In genomic region chr5:50792845-50793244, GRCh38 we compare ENCODE assay signal across 20 cellular contexts.
DNase-seq lines count a peak whose midpoint lies in the region; ATAC-seq, FAIRE-seq and TF ChIP-seq lines count a peak whose summit lies in the region.
"Had no signal": no experiment of that assay in that cellular context is flagged by ENCODE, and none has a peak within 500 bp of the region (broad histone marks: within the 10 kb centered on the region; RNA-seq: fewer than 3 reads in every experiment).

No MANE protein-coding gene starts in this region.

- no peaks in the 10 kb centered on the region for H3K4me1 Mint-ChIP-seq in activated naive CD4-positive, alpha-beta T cell treated with anti-CD3 and anti-CD28 coated beads, Interleukin-2, amount 10 ng/mL, durations not matched to agents 7 days and 5 days
- H3K4me1 Mint-ChIP-seq in naive B cell = no peaks in the 10 kb centered on the region
- H3K4me1 Mint-ChIP-seq: B cell, H9 had no signal

- peaks cover 47% of the 10 kb centered on the region for H3K36me3 ChIP-seq in lower lobe of right lung

- H3K4me3 ChIP-seq in lower lobe of right lung = no peak overlapping the region
- H3K4me3 ChIP-seq: BLaER1 had no signal

- H3K27ac ChIP-seq in lower lobe of right lung = no peak overlapping the region
- H3K27ac ChIP-seq: BLaER1, C4-2B had no signal

- H3K4me3 Mint-ChIP-seq in activated naive CD4-positive, alpha-beta T cell treated with anti-CD3 and anti-CD28 coated beads, Interleukin-2, amount 10 ng/mL, durations not matched to agents 7 days and 5 days = no peak overlapping the region
- H3K4me3 Mint-ChIP-seq in naive B cell = no peak overlapping the region
- H3K4me3 Mint-ChIP-seq: B cell; CD4-positive, CD25-positive, alpha-beta regulatory T cell; CD8-positive, alpha-beta T cell; H9 had no signal

- H3K4me1 ChIP-seq in lower lobe of right lung = no peaks in the 10 kb centered on the region
- H3K4me1 ChIP-seq: BLaER1, Caco-2 had no signal

- TF ChIP-seq CTCF in lower lobe of right lung (IDR thresholded peaks at IDR 0.05) = no peak

- in situ Hi-C loops in SK-MEL-5 (cut with HindIII; ENCODE audit: low pct_unique_long_range_greater_than_20kb, low sequenced_read_pairs) = no loop called here

- peak; percentile 80 for FAIRE-seq in HTR-8/SVneo (lab: Jason Lieb, UNC)
- FAIRE-seq: G401.6, GM19239 had no signal

- H3K9me3 ChIP-seq in lower lobe of right lung = no peaks in the 10 kb centered on the region
- H3K9me3 ChIP-seq: BLaER1, Caco-2 had no signal

- CTCF ChIA-PET in activated naive CD4-positive, alpha-beta T cell treated with anti-CD3 and anti-CD28 coated beads, Interleukin-2, amount 10 ng/mL, durations not matched to agents 7 days and 5 days (lab: Charles Lee) = no interaction called here

- intact Hi-C loops in lower lobe of right lung (cut with DNase I) = no loop called here

- H3K27me3 ChIP-seq in lower lobe of right lung (ENCODE audit: low read depth) = no peaks in the 10 kb centered on the region
- H3K27me3 ChIP-seq: BLaER1 had no signal

- DNase-seq in activated naive CD4-positive, alpha-beta T cell treated with anti-CD3 and anti-CD28 coated beads, Interleukin-2, amount 10 ng/mL, durations not matched to agents 7 days and 5 days = no peak
- no peak for DNase-seq in activated naive CD4-positive, alpha-beta T cell treated with anti-CD3 and anti-CD28 coated beads, Interleukin-2, amount 50 U/mL, for 16 hours
- no peak for DNase-seq in HTR-8/SVneo (ENCODE audit: insufficient read length, low spot score)
- DNase-seq in SK-MEL-5 (ENCODE audit: low read depth, low spot score) = peak; percentile 25
- peak; percentile 0 for DNase-seq in naive B cell
- DNase-seq in NCI-H2171 (lab: John Stamatoyannopoulos, UW) = no peak
- no peak for DNase-seq in lower lobe of right lung
- DNase-seq: Caco-2; CD4-positive, CD25-positive, alpha-beta regulatory T cell; CD8-positive, alpha-beta T cell; DMS153; DND-41; H9 had no signal

- ATAC-seq in naive B cell (ENCODE audit: low read depth in 2 of 2) (no peak), GM21717 (IDR thresholded peaks at IDR 0.05; ENCODE audit: unreplicated experiment) (no peak), lower lobe of right lung (no peak)
- ATAC-seq: CD8-positive, alpha-beta T cell; HCT116 had no signal

- H3K9me3 Mint-ChIP-seq in activated naive CD4-positive, alpha-beta T cell treated with anti-CD3 and anti-CD28 coated beads, Interleukin-2, amount 10 ng/mL, durations not matched to agents 7 days and 5 days = no peaks in the 10 kb centered on the region
- no peaks in the 10 kb centered on the region for H3K9me3 Mint-ChIP-seq in naive B cell
- H3K9me3 Mint-ChIP-seq: CD8-positive, alpha-beta T cell; H9 had no signal

- peaks cover 39% of the 10 kb centered on the region for H3K36me3 Mint-ChIP-seq in activated naive CD4-positive, alpha-beta T cell treated with anti-CD3 and anti-CD28 coated beads, Interleukin-2, amount 10 ng/mL, durations not matched to agents 7 days and 5 days
- peaks cover 16 to 31% of the 10 kb centered on the region in 2 donors for H3K36me3 Mint-ChIP-seq in naive B cell

- H3K27ac Mint-ChIP-seq in activated naive CD4-positive, alpha-beta T cell treated with anti-CD3 and anti-CD28 coated beads, Interleukin-2, amount 10 ng/mL, durations not matched to agents 7 days and 5 days = peak overlapping the region; percentile 37
- H3K27ac Mint-ChIP-seq in naive B cell = no peak overlapping the region
- H3K27ac Mint-ChIP-seq: B cell; CD8-positive, alpha-beta T cell; H9 had no signal

- no peaks in the 10 kb centered on the region for H3K27me3 Mint-ChIP-seq in activated naive CD4-positive, alpha-beta T cell treated with anti-CD3 and anti-CD28 coated beads, Interleukin-2, amount 10 ng/mL, durations not matched to agents 7 days and 5 days
- H3K27me3 Mint-ChIP-seq in naive B cell = no peaks in the 10 kb centered on the region
- H3K27me3 Mint-ChIP-seq: B cell; CD4-positive, CD25-positive, alpha-beta regulatory T cell had no signal

Comparison
In these comparisons a context has a peak if more than half of its experiments do, and no peak if none do; other contexts are left out.
1. DNase-seq: peak in SK-MEL-5 (single experiment) and naive B cell (single experiment); none in activated naive CD4-positive, alpha-beta T cell treated with anti-CD3 and anti-CD28 coated beads, Interleukin-2, amount 10 ng/mL, durations not matched to agents 7 days and 5 days (single experiment), activated naive CD4-positive, alpha-beta T cell treated with anti-CD3 and anti-CD28 coated beads, Interleukin-2, amount 50 U/mL, for 16 hours (single experiment), HTR-8/SVneo (single experiment), NCI-H2171 (single experiment) and lower lobe of right lung (single experiment).